8 cellular contexts compared by ENCODE assay signal in the genomic region with DNA sequence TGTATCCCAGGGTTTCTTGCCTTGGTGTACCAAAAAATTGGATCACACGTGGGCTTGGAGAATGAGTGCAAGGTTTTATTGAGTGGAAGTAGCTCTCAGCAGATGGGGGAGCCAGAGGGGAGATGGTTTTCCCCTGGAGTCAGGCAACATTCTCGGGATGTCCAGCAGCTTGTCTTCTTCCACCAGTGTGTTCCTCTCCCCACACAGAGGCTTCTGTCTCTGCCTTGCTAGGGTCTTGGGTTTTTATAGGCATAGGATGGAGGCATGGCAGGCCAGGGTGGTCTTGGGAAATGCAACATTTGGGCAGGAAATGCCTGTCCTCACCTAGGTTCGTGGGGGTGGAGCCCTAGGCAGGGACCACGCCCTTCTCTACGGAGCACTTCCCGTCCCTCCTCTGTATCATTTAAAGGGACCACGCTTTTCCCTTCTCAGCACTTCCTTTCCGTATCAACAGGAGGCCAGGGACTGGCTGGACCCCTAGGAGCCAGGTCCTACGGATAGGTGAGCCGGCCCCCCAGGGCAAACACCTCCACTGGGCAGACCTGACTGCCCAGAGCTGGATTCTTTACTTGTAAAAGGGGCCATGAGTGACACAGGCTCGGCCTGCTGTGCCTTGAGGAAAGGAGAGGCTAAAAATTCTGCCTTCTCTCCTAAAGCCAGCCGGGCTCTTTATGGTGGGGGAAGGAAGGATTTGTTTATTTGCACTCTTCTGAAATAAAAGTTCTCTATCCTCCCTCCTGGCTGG. TPM values are rescaled to one million over a fixed set of nuclear protein-coding genes. Genes with fewer than 3 reads are reported as not detected.
DNase-seq lines count a peak whose midpoint lies in the region; ATAC-seq and TF ChIP-seq lines count a peak whose summit lies in the region.

No MANE protein-coding gene starts in this region.

- H3K27ac ChIP-seq in heart right ventricle (peak overlapping the region; percentile 72 to 96 (median 86)), sigmoid colon (peak overlapping the region; percentile 45 to 67 (median 58))

- H3K4me3 ChIP-seq in heart right ventricle (peak overlapping the region; percentile 38 to 76 (median 66)), sigmoid colon (peak overlapping the region; percentile 26 to 53 (median 46))

- intact Hi-C loops in heart right ventricle (cut with DNase I) = loop anchor here in 4 of 10 donors (5.0 to 10.0 kb wide), 3 partner anchors 36 to 129 kb away; partner anchors contain the start of gene CCDC188 (in 1 of the 4)
- intact Hi-C loops in sigmoid colon (cut with DNase I) = no loop called here

- H3K36me3 ChIP-seq in heart right ventricle = no peaks in the 10 kb centered on the region
- no peaks in the 10 kb centered on the region for H3K36me3 ChIP-seq in sigmoid colon

- H3K4me1 ChIP-seq in heart right ventricle (peaks cover 33 to 59% (median 44%) of the 10 kb centered on the region in 9 donors), sigmoid colon (peaks cover 0 to 35% (median 12%) of the 10 kb centered on the region in 4 donors)

- ATAC-seq in HG02840 (IDR thresholded peaks at IDR 0.05; ENCODE audit: low FRiP score, unreplicated experiment) (peak; percentile 59), heart right ventricle (peak; percentile 40 to 89 (median 82)), HG02763 (IDR thresholded peaks at IDR 0.05; ENCODE audit: unreplicated experiment) (no peak)

- H3K9me3 ChIP-seq in heart right ventricle (no peaks in the 10 kb centered on the region), sigmoid colon (no peaks in the 10 kb centered on the region)

- WGBS in heart right ventricle, 2 donors = 37 to 48% methylated on average over 12 of the region's 12 CpGs
- 10 to 14% methylated on average over 12 of the region's 12 CpGs for WGBS in sigmoid colon, 2 donors

- DNase-seq in GF-D8 (lab: John Stamatoyannopoulos, UW) (peak; percentile 18), SHP77 treated with DMSO at 0.1 percent for 48 hours (lab: John Stamatoyannopoulos, UW) (peak; percentile 20), heart right ventricle (peak; percentile 62 to 81), sigmoid colon (peak; percentile 74), superior temporal gyrus (ENCODE audit: extremely low spot score) (no peak)
- peak in 3 of 4 experiments; percentile 22 to 52 (median 35) for DNase-seq in activated naive CD4-positive, alpha-beta T cell (lab: John Stamatoyannopoulos, UW)

- H3K27me3 ChIP-seq in heart right ventricle (no peaks in the 10 kb centered on the region), sigmoid colon (peaks cover 0 to 26% (median 0%) of the 10 kb centered on the region in 3 donors)

- TF ChIP-seq EP300 in sigmoid colon (IDR thresholded peaks at IDR 0.05) = no peak

- TF ChIP-seq POLR2A in sigmoid colon (IDR thresholded peaks at IDR 0.05) = peak in 1 of 2 donors; percentile 23

- TF ChIP-seq CTCF in heart right ventricle (IDR thresholded peaks at IDR 0.05) (peak in 4 of 9 donors; percentile 11 to 28 (median 18)), sigmoid colon (IDR thresholded peaks at IDR 0.05) (peak in 1 of 4 experiments; percentile 12)

RNA-seq across cellular contexts. Expression of gene CCDC188, which starts 55.3 kb away (rescaled TPM):
- total RNA-seq in heart right ventricle (1 to 10 TPM in 1 of 10 donors, under 1 TPM in 6, not detected in 3; 0.15 to 1.1 (median 0.50) TPM), sigmoid colon (under 1 TPM in 1 of 4 donors, not detected in 3; 0.41 TPM)
- polyA plus RNA-seq in heart right ventricle (1 to 10 TPM in 1 of 2 donors, under 1 TPM in 1; 0.51 to 2.3 TPM), sigmoid colon (1 to 10 TPM in 1 of 3 donors, not detected in 2; 1.1 TPM)
